25 cellular contexts compared by ENCODE assay signal in the genomic region with DNA sequence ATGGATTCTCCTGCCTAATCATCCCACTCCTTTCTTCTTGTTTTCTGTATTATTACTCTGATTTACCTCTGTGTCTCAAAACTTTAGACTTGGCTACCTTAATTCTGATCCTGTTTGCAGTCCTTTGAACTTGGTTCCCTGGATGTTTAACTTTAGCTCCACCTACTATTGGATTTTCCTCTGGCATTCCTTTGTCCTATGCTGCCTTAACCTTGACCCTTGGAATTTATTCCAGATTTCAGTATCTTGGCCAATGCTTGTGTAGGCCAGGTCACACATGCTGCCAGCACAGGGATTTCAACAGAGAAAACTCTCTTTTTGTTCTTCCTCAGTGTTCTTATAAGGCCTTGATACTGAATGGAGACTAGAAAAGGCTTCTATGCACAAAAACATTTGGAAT.
"Had no signal": no experiment of that assay in that cellular context is flagged by ENCODE, and none has a peak within 500 bp of the region (broad histone marks: within the 10 kb centered on the region; RNA-seq: fewer than 3 reads in every experiment).

No MANE protein-coding gene starts in this region.

- H3K27me3 Mint-ChIP-seq: dendritic cell treated with granulocyte-macrophage colony-stimulating factor and Interleukin-4, amounts not matched to agents 40 ng/mL and 50 ng/mL, for 4 days; naive thymus-derived CD4-positive, alpha-beta T cell had no signal

- H3K4me3 Mint-ChIP-seq: dendritic cell treated with granulocyte-macrophage colony-stimulating factor and Interleukin-4, amounts not matched to agents 40 ng/mL and 50 ng/mL, for 4 days; effector memory CD8-positive, alpha-beta T cell; endodermal cell; naive thymus-derived CD4-positive, alpha-beta T cell had no signal

- H3K27ac ChIP-seq: colonic mucosa, epithelial cell of prostate, esophagus squamous epithelium, heart right ventricle, left ventricle myocardium inferior, lower lobe of right lung had no signal

- H3K4me1 ChIP-seq: colonic mucosa, esophagus squamous epithelium, heart right ventricle, left ventricle myocardium inferior, lower lobe of right lung had no signal

- H3K27ac Mint-ChIP-seq: dendritic cell treated with granulocyte-macrophage colony-stimulating factor and Interleukin-4, amounts not matched to agents 40 ng/mL and 50 ng/mL, for 4 days; effector memory CD8-positive, alpha-beta T cell; endodermal cell; naive thymus-derived CD4-positive, alpha-beta T cell had no signal

- ATAC-seq: effector memory CD8-positive, alpha-beta T cell; esophagus mucosa; heart right ventricle; left cardiac atrium; lower lobe of right lung; naive thymus-derived CD4-positive, alpha-beta T cell had no signal

- H3K9me3 ChIP-seq: colonic mucosa, esophagus squamous epithelium, heart right ventricle, left ventricle myocardium inferior, lower lobe of right lung had no signal

- H3K4me1 Mint-ChIP-seq: endodermal cell; naive thymus-derived CD4-positive, alpha-beta T cell had no signal

- H3K4me3 ChIP-seq: colonic mucosa, esophagus squamous epithelium, heart right ventricle, left ventricle myocardium inferior, lower lobe of right lung had no signal

- H3K27me3 ChIP-seq: colonic mucosa, esophagus squamous epithelium, heart right ventricle had no signal

- DNase-seq: colonic mucosa; cortex of kidney; effector CD8-positive, alpha-beta T cell; effector memory CD8-positive, alpha-beta T cell; endodermal cell; erythroblast; esophagus squamous epithelium; foreskin fibroblast; glutamatergic neuron; head of caudate nucleus; heart right ventricle; hippocampal formation; left cardiac atrium; left ventricle myocardium inferior; lower lobe of right lung; mesenchymal stem cell; midbrain; naive thymus-derived CD4-positive, alpha-beta T cell had no signal

- FAIRE-seq: endometrium, frontal cortex, islet of Langerhans, keratinocyte had no signal

- H3K9me3 Mint-ChIP-seq: dendritic cell treated with granulocyte-macrophage colony-stimulating factor and Interleukin-4, amounts not matched to agents 40 ng/mL and 50 ng/mL, for 4 days; effector memory CD8-positive, alpha-beta T cell; endodermal cell had no signal

- H3K36me3 ChIP-seq: colonic mucosa, esophagus squamous epithelium, heart right ventricle, left ventricle myocardium inferior, lower lobe of right lung had no signal
